In the genomic region with DNA sequence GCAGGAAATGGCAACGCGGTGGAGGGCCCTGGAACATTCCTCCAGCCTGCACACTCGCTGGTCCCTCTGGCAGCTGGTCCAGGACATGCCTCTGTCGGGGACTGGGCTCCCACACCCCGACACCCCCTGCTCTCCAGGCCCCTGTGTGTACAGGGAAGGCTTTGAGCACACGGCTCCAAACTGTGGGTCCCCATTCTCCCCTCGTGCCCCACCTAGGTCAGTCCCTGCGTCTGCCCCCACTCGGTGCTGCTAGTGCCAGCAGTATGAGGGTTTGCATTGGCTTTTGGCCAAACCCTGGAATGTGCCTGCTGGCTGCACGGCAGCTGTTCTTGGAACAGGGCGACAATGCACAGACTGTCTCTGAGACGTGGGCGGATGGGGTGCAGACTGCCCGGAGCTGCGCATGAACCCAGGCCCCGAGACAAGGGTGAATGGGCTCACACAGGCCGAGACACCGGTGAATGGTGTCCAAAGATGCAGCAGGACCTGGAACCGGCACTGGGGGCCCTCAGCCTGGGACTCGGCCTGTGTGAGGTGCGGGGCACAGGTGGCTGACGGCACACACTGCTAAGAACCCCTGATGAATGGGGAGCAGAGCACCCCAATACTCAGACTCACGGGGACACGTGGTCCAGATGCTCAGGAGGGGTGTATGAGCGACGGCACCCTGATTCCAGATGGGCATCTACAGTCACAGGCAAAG, we compare ENCODE assay signal across 9 cellular contexts. TPM values are rescaled to one million over a fixed set of nuclear protein-coding genes. Genes with fewer than 3 reads are reported as not detected.
DNase-seq lines count a peak whose midpoint lies in the region; ATAC-seq and TF ChIP-seq lines count a peak whose summit lies in the region.
"Had no signal": no experiment of that assay in that cellular context is flagged by ENCODE, and none has a peak within 500 bp of the region (broad histone marks: within the 10 kb centered on the region; RNA-seq: fewer than 3 reads in every experiment).

No MANE protein-coding gene starts in this region.

- peak; percentile 54 for ATAC-seq in mucosa of descending colon

- intact Hi-C loops in mucosa of descending colon (cut with DNase I, micrococcal nuclease) (loop anchor here in 1 of 2 donors (5.0 kb wide), 1 partner anchor 135 kb away; no protein-coding TSS in a partner anchor), esophagus muscularis mucosa (cut with DNase I) (no loop called here)

- TF ChIP-seq POLR2A in esophagus muscularis mucosa (IDR thresholded peaks at IDR 0.05; ENCODE audit: low read depth), result no peak

- DNase-seq in Ammon's horn (ENCODE audit: low spot score), result peak; percentile 80
- DNase-seq in NCI-H2107 treated with DMSO at 0.1 percent for 48 hours (lab: John Stamatoyannopoulos, UW; ENCODE audit: unreplicated experiment), result peak; percentile 45
- peak; percentile 64 for DNase-seq in choroid plexus epithelial cell (ENCODE audit: low read depth)
- DNase-seq in mucosa of descending colon, result peak; percentile 64 to 75 (median 72)
- DNase-seq in GM13977 (ENCODE audit: low spot score), result no peak
- no peak for DNase-seq in KBM-7
- DNase-seq in esophagus muscularis mucosa (ENCODE audit: extremely low spot score), result no peak
- DNase-seq in activated CD4-positive, alpha-beta T cell treated with anti-CD3 and anti-CD28 coated beads, Interleukin-2, amount 50 U/mL, for 4 hours, result no peak

- H3K27me3 ChIP-seq in esophagus muscularis mucosa, result peaks cover 0 to 67% (median 3%) of the 10 kb centered on the region in 4 donors

- no peak for TF ChIP-seq EP300 in esophagus muscularis mucosa (IDR thresholded peaks at IDR 0.05)

- 44% methylated on average over 10 of the region's 26 CpGs for WGBS in esophagus muscularis mucosa

- H3K4me1 ChIP-seq in mucosa of descending colon (ENCODE audit: low read depth), result peaks cover 23% of the 10 kb centered on the region
- H3K4me1 ChIP-seq in esophagus muscularis mucosa, result peaks cover 10 to 24% (median 18%) of the 10 kb centered on the region in 4 donors
- H3K4me1 ChIP-seq: parathyroid adenoma had no signal

- H3K36me3 ChIP-seq in mucosa of descending colon (ENCODE audit: low read depth), result no peaks in the 10 kb centered on the region
- no peaks in the 10 kb centered on the region for H3K36me3 ChIP-seq in esophagus muscularis mucosa

- H3K4me3 ChIP-seq in choroid plexus epithelial cell (ENCODE audit: low read depth, low read length), result no peak overlapping the region
- H3K4me3 ChIP-seq in mucosa of descending colon, result no peak overlapping the region
- H3K4me3 ChIP-seq in esophagus muscularis mucosa, result no peak overlapping the region

- H3K27ac ChIP-seq in esophagus muscularis mucosa (replicated peaks in 1 of 4), result no peak overlapping the region
- H3K27ac ChIP-seq: parathyroid adenoma had no signal

- H3K9me3 ChIP-seq in mucosa of descending colon, result no peaks in the 10 kb centered on the region
- H3K9me3 ChIP-seq in esophagus muscularis mucosa, result no peaks in the 10 kb centered on the region

- in situ Hi-C loops in GM13977 (cut with MboI; ENCODE audit: low pct_unique_long_range_greater_than_20kb, low sequenced_read_pairs, unreplicated experiment) (no loop called here), KBM-7 (cut with MboI; ENCODE audit: low pct_unique_long_range_greater_than_20kb, low sequenced_read_pairs) (loop anchor here (10.0 kb wide), 1 partner anchor 112 kb away; no protein-coding TSS in a partner anchor)

- TF ChIP-seq CTCF in choroid plexus epithelial cell (conservative IDR thresholded peaks at IDR 0.05; ENCODE audit: low read depth, low read length) (peak; percentile 8), mucosa of descending colon (IDR thresholded peaks at IDR 0.05) (no peak), GM13977 (IDR thresholded peaks at IDR 0.05; ENCODE audit: extremely low read depth, insufficient read depth, missing control alignments) (no peak), esophagus muscularis mucosa (IDR thresholded peaks at IDR 0.05) (no peak)

RNA-seq across cellular contexts. Expression of a gene that starts 7.5 kb away (rescaled TPM):
- total RNA-seq in mucosa of descending colon (1 to 10 TPM in 2 of 3 donors, under 1 TPM in 1; 0.98 to 2.4 (median 2.1) TPM), esophagus muscularis mucosa (not detected)

RNA-seq across cellular contexts. Expression of a gene that starts 11.5 kb away (rescaled TPM):
- total RNA-seq in mucosa of descending colon, result under 1 TPM in 1 of 3 donors, not detected in 2; 0.46 TPM
- 1 to 10 TPM in 1 of 4 donors, not detected in 3; 4.2 TPM for total RNA-seq in esophagus muscularis mucosa

RNA-seq across cellular contexts. Expression of a gene that starts 25.6 kb away (rescaled TPM):
- total RNA-seq in mucosa of descending colon (10 to 100 TPM; 18.5 to 32.2 (median 23.6) TPM), esophagus muscularis mucosa (10 to 100 TPM; 10.3 to 36.5 (median 35.4) TPM)

Comparison
In these comparisons a context has a peak if more than half of its experiments do, and no peak if none do; other contexts are left out.
1. DNase-seq: peak in Ammon's horn (single experiment), NCI-H2107 treated with DMSO at 0.1 percent for 48 hours (single experiment), choroid plexus epithelial cell (single experiment) and mucosa of descending colon (3 of 3); none in GM13977 (single experiment), KBM-7 (single experiment), esophagus muscularis mucosa (single experiment) and activated CD4-positive, alpha-beta T cell treated with anti-CD3 and anti-CD28 coated beads, Interleukin-2, amount 50 U/mL, for 4 hours (0 of 2).